Comparison of ENCODE assay signal across 8 cellular contexts in genomic region chrX:19344207-19344534, GRCh38. TPM values are rescaled to one million over a fixed set of nuclear protein-coding genes. Genes with fewer than 3 reads are reported as not detected.
DNase-seq lines count a peak whose midpoint lies in the region; ATAC-seq and TF ChIP-seq lines count a peak whose summit lies in the region.

No MANE protein-coding gene starts in this region.

- H3K4me3 ChIP-seq in GM23248 (peak overlapping the region; percentile 83), SK-N-SH (ENCODE audit: low read depth in 2 of 2, low read length in 1 of 2) (peak overlapping the region; percentile 65 to 79), gastroesophageal sphincter (peak overlapping the region; percentile 75 to 84), spleen (peak overlapping the region; percentile 58 to 86 (median 72))

- POLR2A ChIA-PET in CD4-positive, alpha-beta T cell (lab: Charles Lee) = no interaction called here
- POLR2A ChIA-PET in SK-N-SH (lab: Yijun Ruan, JAX) = no interaction called here

- ATAC-seq in CD4-positive, alpha-beta T cell (ENCODE audit: poor library complexity) = no peak
- no peak for ATAC-seq in gastroesophageal sphincter
- ATAC-seq in HG02588 (IDR thresholded peaks at IDR 0.05; ENCODE audit: unreplicated experiment) = no peak

- 2 to 3% methylated on average over 6 to 12 of the region's 24 CpGs for WGBS in GM23248 (ENCODE audit: low coverage in 1 of 2, low lambda C conversion rate in 2 of 2, missing lambda C conversion rate in 2 of 2), 2 experiments
- WGBS in SK-N-SH (ENCODE audit: low lambda C conversion rate) = 3% methylated on average over 11 of the region's 24 CpGs
- 27% methylated on average over 13 of the region's 24 CpGs; no CpG with 5 or more reads in 1 of the 2 donors for WGBS in gastroesophageal sphincter (ENCODE audit: low coverage in 1 of 2), 2 donors
- 0 to 54% (median 15%) methylated on average over 18 to 24 of the region's 24 CpGs; no CpG with 5 or more reads in 1 of the 5 donors for WGBS in spleen, 5 donors

- H2AFZ ChIP-seq in GM23248 (peak overlapping the region; percentile 98), SK-N-SH (ENCODE audit: low read depth) (peak overlapping the region; percentile 53; the same call in 1 of the 2 replicates)

- H3K9me3 ChIP-seq in CD4-positive, alpha-beta T cell (ENCODE audit: control insufficient read depth, low read length) = no peaks in the 10 kb centered on the region
- H3K9me3 ChIP-seq in GM23248 (ENCODE audit: low read depth) (no peaks in the 10 kb centered on the region), SK-N-SH (no peaks in the 10 kb centered on the region), gastroesophageal sphincter (no peaks in the 10 kb centered on the region), spleen (no peaks in the 10 kb centered on the region)

- H3K9ac ChIP-seq in GM23248 (peak overlapping the region; percentile 91), SK-N-SH (peak overlapping the region; percentile 65)

- DNase-seq in CD4-positive, alpha-beta T cell = no peak
- DNase-seq in GM23248 = peak; percentile 57
- no peak for DNase-seq in SK-N-SH
- DNase-seq in spleen = no peak
- DNase-seq in activated CD8-positive, alpha-beta memory T cell treated with anti-CD3 and anti-CD28 coated beads, Interleukin-2, amount 50 U/mL, for 48 hours = no peak
- no peak for DNase-seq in occipital lobe (lab: John Stamatoyannopoulos, UW)

- TF ChIP-seq CTCF in CD4-positive, alpha-beta T cell (IDR thresholded peaks at IDR 0.05) = no peak
- TF ChIP-seq CTCF in SK-N-SH (IDR thresholded peaks at IDR 0.05) (no peak), gastroesophageal sphincter (IDR thresholded peaks at IDR 0.05) (no peak), spleen (IDR thresholded peaks at IDR 0.05 in 8 of 11, conservative IDR thresholded peaks at IDR 0.05 in 3 of 11) (no peak)

- peaks cover 19% of the 10 kb centered on the region for H3K4me1 Mint-ChIP-seq in CD4-positive, alpha-beta T cell (ENCODE audit: low read depth)

- H3K9me2 ChIP-seq in GM23248 (ENCODE audit: insufficient read depth) (no peaks in the 10 kb centered on the region), SK-N-SH (no peaks in the 10 kb centered on the region)

- H3K27ac Mint-ChIP-seq in CD4-positive, alpha-beta T cell = peak overlapping the region; percentile 90

- H3K36me3 ChIP-seq in GM23248 (ENCODE audit: low read depth) (no peaks in the 10 kb centered on the region), SK-N-SH (replicated peaks in 1 of 2; ENCODE audit: control insufficient read depth in 1 of 2, insufficient read depth in 2 of 2, low read length in 1 of 2) (peaks cover 0 to 2% of the 10 kb centered on the region in 2 experiments), gastroesophageal sphincter (no peaks in the 10 kb centered on the region), spleen (peaks cover 0 to 9% (median 0%) of the 10 kb centered on the region in 6 donors)

- H3F3A ChIP-seq in GM23248 (ENCODE audit: insufficient read depth) (peaks cover 13% of the 10 kb centered on the region; the same call in 1 of the 2 replicates), SK-N-SH (replicated peaks; ENCODE audit: insufficient read depth) (no peaks in the 10 kb centered on the region)

- TF ChIP-seq POLR2A in gastroesophageal sphincter (IDR thresholded peaks at IDR 0.05) = no peak
- TF ChIP-seq POLR2A in spleen (IDR thresholded peaks at IDR 0.05) = no peak

- H3K27me3 ChIP-seq in CD4-positive, alpha-beta T cell (ENCODE audit: control insufficient read depth, insufficient read depth, low read length) = no peaks in the 10 kb centered on the region
- H3K27me3 ChIP-seq in GM23248 (replicated peaks; ENCODE audit: insufficient read depth) (no peaks in the 10 kb centered on the region), SK-N-SH (ENCODE audit: insufficient read depth) (no peaks in the 10 kb centered on the region; the same call in 1 of the 2 replicates), gastroesophageal sphincter (no peaks in the 10 kb centered on the region), spleen (replicated peaks in 1 of 7) (peaks cover 0 to 6% (median 0%) of the 10 kb centered on the region in 7 donors)

- peak overlapping the region; percentile 56 for H3K27ac ChIP-seq in CD4-positive, alpha-beta T cell (ENCODE audit: low read depth, low read length)
- H3K27ac ChIP-seq in GM23248 = peak overlapping the region; percentile 81
- peak overlapping the region in 1 of 2 experiments; percentile 41; a peak in 2 of 4 replicates for H3K27ac ChIP-seq in SK-N-SH (ENCODE audit: low read depth in 2 of 2, low read length in 1 of 2)
- peak overlapping the region; percentile 89 to 99 (median 92) for H3K27ac ChIP-seq in gastroesophageal sphincter
- peak overlapping the region; percentile 70 to 92 (median 84) for H3K27ac ChIP-seq in spleen

- H3K9me3 Mint-ChIP-seq in CD4-positive, alpha-beta T cell = no peaks in the 10 kb centered on the region

- H3K79me2 ChIP-seq in GM23248 (ENCODE audit: insufficient read depth) (peaks cover 51% of the 10 kb centered on the region), SK-N-SH (ENCODE audit: insufficient read depth) (peaks cover 47% of the 10 kb centered on the region)

- intact Hi-C loops in CD4-positive, alpha-beta T cell (cut with DNase I, micrococcal nuclease) = loop anchor here (5.0 to 10.0 kb wide), 4 partner anchors 667 to 1609 kb away; partner anchors contain the start of genes SCML1 (in 2 of the 2) and CDKL5 (in 1 of the 2)
- intact Hi-C loops in spleen (cut with DNase I; ENCODE audit: low total_unique reads) = no loop called here

- H3K4me1 ChIP-seq in GM23248 (ENCODE audit: insufficient read depth) (peaks cover 16% of the 10 kb centered on the region), SK-N-SH (ENCODE audit: control insufficient read depth in 1 of 2, insufficient read depth in 2 of 2, low read depth in 1 of 2, low read length in 1 of 2) (peaks cover 0 to 10% of the 10 kb centered on the region in 2 experiments; a peak in 1 of 4 replicates), gastroesophageal sphincter (peaks cover 0 to 42% (median 5%) of the 10 kb centered on the region in 3 donors), spleen (peaks cover 0 to 36% (median 19%) of the 10 kb centered on the region in 6 donors)

- H4K20me1 ChIP-seq in GM23248 (ENCODE audit: insufficient read depth) = no peaks in the 10 kb centered on the region; the same call in 1 of the 2 replicates
- H4K20me1 ChIP-seq in SK-N-SH (ENCODE audit: insufficient read depth) = 0 out of 2 replicates have a peak, but pooled peaks cover 9% of the 10 kb centered on the region

- in situ Hi-C loops in GM23248 (cut with MboI) = no loop called here

- no peak for TF ChIP-seq RAD21 in SK-N-SH (IDR thresholded peaks at IDR 0.05; ENCODE audit: low read length)

- H3K4me2 ChIP-seq in GM23248 (ENCODE audit: unreplicated experiment) = peak overlapping the region; percentile 73
- H3K4me2 ChIP-seq in SK-N-SH = peak overlapping the region; percentile 69

- H3K4me3 Mint-ChIP-seq in CD4-positive, alpha-beta T cell = peak overlapping the region; percentile 90

- CTCF ChIA-PET in CD4-positive, alpha-beta T cell (lab: Charles Lee) = no interaction called here
- CTCF ChIA-PET in SK-N-SH (lab: Yijun Ruan, JAX) = interaction anchor here (2.1 kb wide), 1 partner anchor 28 kb away, joined by 4 read pairs; no protein-coding TSS in a partner anchor

- peaks cover 8% of the 10 kb centered on the region for H3K36me3 Mint-ChIP-seq in CD4-positive, alpha-beta T cell (ENCODE audit: low read depth)

- no peaks in the 10 kb centered on the region for H3K27me3 Mint-ChIP-seq in CD4-positive, alpha-beta T cell

- TF ChIP-seq EP300 in SK-N-SH (IDR thresholded peaks at IDR 0.05; ENCODE audit: borderline replicate concordance in 1 of 2, low read depth in 1 of 2, low read length in 1 of 2) (no peak), gastroesophageal sphincter (IDR thresholded peaks at IDR 0.05) (no peak)

TF ChIP-seq in SK-N-SH, 30 proteins besides CTCF, POLR2A, EP300 and RAD21:
- TF ChIP-seq JUND (IDR thresholded peaks at IDR 0.05) (no peak), NRF1 (IDR thresholded peaks at IDR 0.05; ENCODE audit: low read depth, low read length) (no peak), TCF12 (IDR thresholded peaks at IDR 0.05) (no peak), PBX3 (IDR thresholded peaks at IDR 0.05) (no peak), GATA2 (CRISPR knock-in tag; IDR thresholded peaks at IDR 0.05) (no peak), RCOR1 (IDR thresholded peaks at IDR 0.05; ENCODE audit: low read length) (no peak), NFIC (IDR thresholded peaks at IDR 0.05; ENCODE audit: borderline replicate concordance) (no peak), MXI1 (IDR thresholded peaks at IDR 0.05; ENCODE audit: low read depth, low read length) (no peak), MEF2A (IDR thresholded peaks at IDR 0.05; ENCODE audit: borderline replicate concordance, low read depth) (no peak), SMC3 (IDR thresholded peaks at IDR 0.05; ENCODE audit: low read depth, low read length) (no peak)

RNA-seq across cellular contexts. Expression of gene PDHA1, which starts 0.4 kb away (rescaled TPM):
- 10 to 100 TPM; 95.8 to 99.0 TPM for total RNA-seq in CD4-positive, alpha-beta T cell
- total RNA-seq in GM23248 (2014; rRNA removed; shearing (Covaris generic)) = 31.0 and 44.3 TPM in 2 replicates
- polyA plus RNA-seq in GM23248 (2016; fragmentation: Nextera tagmentation; extraction: Ambion mirVana) (130 and 142 TPM in 2 replicates), SK-N-SH (2012; rRNA removed) (121 and 128 TPM in 2 replicates), spleen (100 to 1,000 TPM in 1 of 3 donors, 10 to 100 TPM in 2; 88.8 to 112 (median 89.3) TPM)
- 135 and 192 TPM in 2 replicates for polyA plus RNA-seq in SK-N-SH (2012; cell fraction: cytosol; rRNA removed)
- 121 and 153 TPM in 2 replicates for polyA plus RNA-seq in SK-N-SH (2012; cell fraction: nucleus; rRNA removed)
- total RNA-seq in gastroesophageal sphincter (100 to 1,000 TPM in 2 of 4 donors, 10 to 100 TPM in 2; 74.2 to 186 (median 117) TPM), spleen (100 to 1,000 TPM in 2 of 7 donors, 10 to 100 TPM in 5; 47.5 to 114 (median 89.2) TPM), occipital lobe (75.3 TPM)
